In genomic region chr10:4763513-4763912, GRCh38 we compare ENCODE assay signal across 1 cellular context.
TF ChIP-seq lines count a peak whose summit lies in the region.

No MANE protein-coding gene starts in this region.

TF ChIP-seq in endothelial cell of umbilical vein, 7 proteins besides CTCF, POLR2A, EP300 and RAD21:
- TF ChIP-seq GATA2 (IDR thresholded peaks at IDR 0.05; ENCODE audit: insufficient read depth, insufficient read length, low read depth, low read length) (no peak), MYC (IDR thresholded peaks at IDR 0.05; ENCODE audit: low read depth, low read length) (no peak), JUN (IDR thresholded peaks at IDR 0.05; ENCODE audit: borderline replicate concordance, insufficient read depth, insufficient read length, low read depth) (no peak)
